ENCODE assay signal across 8 cellular contexts in the genomic region with DNA sequence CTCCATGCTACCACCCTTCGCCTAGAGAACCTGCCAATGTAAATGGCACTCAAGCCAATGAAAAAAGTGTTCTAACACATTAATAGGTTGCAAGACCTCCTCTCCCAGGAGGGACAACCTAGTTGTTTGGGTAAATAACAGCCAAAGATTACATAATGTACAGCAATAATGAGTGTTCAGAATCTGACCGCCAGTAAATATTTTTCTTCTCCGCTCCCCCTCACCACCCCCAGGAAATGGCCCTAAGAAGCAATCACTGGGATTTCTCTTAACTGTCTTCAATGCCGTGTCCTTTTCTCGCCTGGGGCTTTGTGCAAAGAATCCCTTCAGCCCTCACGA. TPM values are rescaled to one million over a fixed set of nuclear protein-coding genes. Genes with fewer than 3 reads are reported as not detected.
A peak's percentile ranks its signal among the peaks of the same experiment; 100 is the strongest.
DNase-seq lines count a peak whose midpoint lies in the region; ATAC-seq and TF ChIP-seq lines count a peak whose summit lies in the region.

No MANE protein-coding gene starts in this region.

- H3K9me3 Mint-ChIP-seq in CD14-positive monocyte: no peaks in the 10 kb centered on the region
- peaks cover 12% of the 10 kb centered on the region for H3K9me3 Mint-ChIP-seq in glutamatergic neuron (ENCODE audit: unreplicated experiment)

- H3K27me3 Mint-ChIP-seq in CD14-positive monocyte (ENCODE audit: low read depth in 3 of 3): peaks cover 0 to 2% (median 2%) of the 10 kb centered on the region in 3 donors
- peaks cover 14% of the 10 kb centered on the region for H3K27me3 Mint-ChIP-seq in glutamatergic neuron (ENCODE audit: unreplicated experiment)

- H3K9ac ChIP-seq in skeletal muscle satellite cell (ENCODE audit: low read depth, low read length): peak overlapping the region; percentile 94

- TF ChIP-seq CTCF in CD14-positive monocyte (IDR thresholded peaks at IDR 0.05): no peak
- no peak for TF ChIP-seq CTCF in HFF-Myc (IDR thresholded peaks at IDR 0.05; ENCODE audit: low read depth, low read length, missing control alignments)
- TF ChIP-seq CTCF in WI38 (IDR thresholded peaks at IDR 0.05; ENCODE audit: low read depth, low read length): no peak
- no peak for TF ChIP-seq CTCF in glutamatergic neuron (IDR thresholded peaks at IDR 0.05; ENCODE audit: partially characterized antibody, unreplicated experiment)

- H3K4me3 ChIP-seq in HFF-Myc (replicated peaks; ENCODE audit: low read depth, low read length) (peak overlapping the region; percentile 54), WI38 (ENCODE audit: low read depth, low read length) (peak overlapping the region; percentile 71), skeletal muscle satellite cell (ENCODE audit: low read length) (peak overlapping the region; percentile 91)

- H3K27ac Mint-ChIP-seq in CD14-positive monocyte: peak overlapping the region; percentile 87 to 99 (median 92)
- peak overlapping the region; percentile 99 for H3K27ac Mint-ChIP-seq in glutamatergic neuron (ENCODE audit: unreplicated experiment)

- H3K27me3 ChIP-seq in skeletal muscle satellite cell (ENCODE audit: control insufficient read depth, insufficient read depth, low read length): no peaks in the 10 kb centered on the region

- DNase-seq in CD14-positive monocyte (ENCODE audit: low spot score): no peak
- DNase-seq in HFF-Myc (ENCODE audit: extremely low read depth, low read depth): no peak
- DNase-seq in glutamatergic neuron: no peak

- H3K4me3 Mint-ChIP-seq in CD14-positive monocyte (peak overlapping the region; percentile 98 to 100), glutamatergic neuron (ENCODE audit: unreplicated experiment) (peak overlapping the region; percentile 99)

- H3K4me1 Mint-ChIP-seq in CD14-positive monocyte: peaks cover 42% of the 10 kb centered on the region
- peaks cover 20% of the 10 kb centered on the region for H3K4me1 Mint-ChIP-seq in glutamatergic neuron (ENCODE audit: low read depth, unreplicated experiment)

- H3K4me2 ChIP-seq in skeletal muscle satellite cell (ENCODE audit: low read length): peak overlapping the region; percentile 82

- intact Hi-C loops in CD14-positive monocyte (cut with micrococcal nuclease): loop anchor here (2.0 to 10.0 kb wide), 5 partner anchors 46 to 166 kb away; a partner anchor contains a TSS

- no peaks in the 10 kb centered on the region for H3K36me3 ChIP-seq in skeletal muscle satellite cell (ENCODE audit: insufficient read depth, low read length)

- no peaks in the 10 kb centered on the region for H3K9me3 ChIP-seq in skeletal muscle satellite cell (replicated peaks; ENCODE audit: low read length)

- ATAC-seq in HG03045 (IDR thresholded peaks at IDR 0.05; ENCODE audit: unreplicated experiment) (no peak), GM19351 (IDR thresholded peaks at IDR 0.05; ENCODE audit: unreplicated experiment) (no peak), HG02642 (IDR thresholded peaks at IDR 0.05; ENCODE audit: poor library complexity, unreplicated experiment) (no peak)

- peaks cover 2 to 7% of the 10 kb centered on the region in 2 donors for H3K36me3 Mint-ChIP-seq in CD14-positive monocyte
- peaks cover 4% of the 10 kb centered on the region for H3K36me3 Mint-ChIP-seq in glutamatergic neuron (ENCODE audit: unreplicated experiment)

- peaks cover 12% of the 10 kb centered on the region for H3K4me1 ChIP-seq in skeletal muscle satellite cell (ENCODE audit: control insufficient read depth, insufficient read depth, low read length)

RNA-seq across cellular contexts. Expression of a gene that starts 0.5 kb away (rescaled TPM):
- 10 to 100 TPM in 1 of 2 donors, 1 to 10 TPM in 1; 7.7 to 10.2 TPM for polyA plus RNA-seq in CD14-positive monocyte
- total RNA-seq in glutamatergic neuron (ENCODE audit: unreplicated experiment): 32.8 TPM
- total RNA-seq in skeletal muscle satellite cell (2012; rRNA removed): 8.1 and 8.7 TPM in 2 replicates

RNA-seq across cellular contexts. Expression of a gene that starts 0.9 kb away (rescaled TPM):
- 100 to 1,000 TPM; 313 to 340 TPM for polyA plus RNA-seq in CD14-positive monocyte
- total RNA-seq in glutamatergic neuron (ENCODE audit: unreplicated experiment): 93.9 TPM
- 62.9 and 96.6 TPM in 2 replicates for total RNA-seq in skeletal muscle satellite cell (2012; rRNA removed)

RNA-seq across cellular contexts. Expression of a gene that starts 45.0 kb away (rescaled TPM):
- polyA plus RNA-seq in CD14-positive monocyte: 10 to 100 TPM; 79.4 to 79.5 TPM
- 88.0 TPM for total RNA-seq in glutamatergic neuron (ENCODE audit: unreplicated experiment)
- total RNA-seq in skeletal muscle satellite cell (2012; rRNA removed): 72.1 and 75.3 TPM in 2 replicates
